In genomic region chr12:75922944-75923642, GRCh38 we compare ENCODE assay signal across 16 cellular contexts.
DNase-seq lines count a peak whose midpoint lies in the region; ATAC-seq and TF ChIP-seq lines count a peak whose summit lies in the region.
"Had no signal": no experiment of that assay in that cellular context is flagged by ENCODE, and none has a peak within 500 bp of the region (broad histone marks: within the 10 kb centered on the region; RNA-seq: fewer than 3 reads in every experiment).

No MANE protein-coding gene starts in this region.

- peak overlapping the region; percentile 48 for H3K27ac Mint-ChIP-seq in activated CD4-positive, alpha-beta memory T cell treated with anti-CD3 and anti-CD28 coated beads, Interleukin-2, amount 10 ng/mL, durations not matched to agents 7 days and 5 days
- no peak overlapping the region for H3K27ac Mint-ChIP-seq in activated CD4-positive, alpha-beta memory T cell treated with anti-CD3 and anti-CD28 coated beads for 36 hours
- peak overlapping the region; percentile 59 for H3K27ac Mint-ChIP-seq in activated naive CD8-positive, alpha-beta T cell treated with anti-CD3 and anti-CD28 coated beads, Interleukin-2, amount 50 U/mL, for 24 hours

- no peak overlapping the region for H3K4me3 ChIP-seq in colonic mucosa
- H3K4me3 ChIP-seq: MG63 had no signal

- DNase-seq in activated CD4-positive, alpha-beta memory T cell treated with anti-CD3 and anti-CD28 coated beads, Interleukin-2, amount 10 ng/mL, durations not matched to agents 7 days and 5 days: no peak
- DNase-seq in activated CD4-positive, alpha-beta memory T cell treated with anti-CD3 and anti-CD28 coated beads for 36 hours: no peak
- DNase-seq in NCI-H446 (lab: John Stamatoyannopoulos, UW) (peak; percentile 14 to 53), ureter (ENCODE audit: low spot score) (no peak), colonic mucosa (no peak), NCI-H1417 treated with DMSO at 0.1 percent for 48 hours (lab: John Stamatoyannopoulos, UW) (no peak)
- no peak for DNase-seq in activated naive CD8-positive, alpha-beta T cell treated with anti-CD3 and anti-CD28 coated beads, Interleukin-2, amount 50 U/mL, for 24 hours
- DNase-seq: C1 segment of cervical spinal cord, DND-41, HCEC 1CT, Karpas-422, MG63, NCI-H187 treated with DMSO at 0.1 percent for 48 hours, NCI-H510A, NCI-H82 had no signal

- no peaks in the 10 kb centered on the region for H3K36me3 ChIP-seq in colonic mucosa
- H3K36me3 ChIP-seq: MG63 had no signal

- no peak overlapping the region for H3K4me3 Mint-ChIP-seq in activated CD4-positive, alpha-beta memory T cell treated with anti-CD3 and anti-CD28 coated beads, Interleukin-2, amount 10 ng/mL, durations not matched to agents 7 days and 5 days
- no peak overlapping the region for H3K4me3 Mint-ChIP-seq in activated CD4-positive, alpha-beta memory T cell treated with anti-CD3 and anti-CD28 coated beads for 36 hours
- H3K4me3 Mint-ChIP-seq in activated naive CD8-positive, alpha-beta T cell treated with anti-CD3 and anti-CD28 coated beads, Interleukin-2, amount 50 U/mL, for 24 hours: no peak overlapping the region

- H3K9me3 ChIP-seq in colonic mucosa: no peaks in the 10 kb centered on the region

- H3K4me1 ChIP-seq in colonic mucosa: no peaks in the 10 kb centered on the region

- H3K27me3 Mint-ChIP-seq in activated CD4-positive, alpha-beta memory T cell treated with anti-CD3 and anti-CD28 coated beads, Interleukin-2, amount 10 ng/mL, durations not matched to agents 7 days and 5 days: no peaks in the 10 kb centered on the region
- peaks cover 7% of the 10 kb centered on the region for H3K27me3 Mint-ChIP-seq in activated CD4-positive, alpha-beta memory T cell treated with anti-CD3 and anti-CD28 coated beads for 36 hours
- H3K27me3 Mint-ChIP-seq in activated naive CD8-positive, alpha-beta T cell treated with anti-CD3 and anti-CD28 coated beads, Interleukin-2, amount 50 U/mL, for 24 hours: peaks cover 12% of the 10 kb centered on the region

- H3K27me3 ChIP-seq in colonic mucosa: no peaks in the 10 kb centered on the region
- H3K27me3 ChIP-seq: MG63 had no signal

- peaks cover 23% of the 10 kb centered on the region for H3K4me1 Mint-ChIP-seq in activated CD4-positive, alpha-beta memory T cell treated with anti-CD3 and anti-CD28 coated beads, Interleukin-2, amount 10 ng/mL, durations not matched to agents 7 days and 5 days
- peaks cover 5% of the 10 kb centered on the region for H3K4me1 Mint-ChIP-seq in activated CD4-positive, alpha-beta memory T cell treated with anti-CD3 and anti-CD28 coated beads for 36 hours (ENCODE audit: low read depth)
- peaks cover 16% of the 10 kb centered on the region for H3K4me1 Mint-ChIP-seq in activated naive CD8-positive, alpha-beta T cell treated with anti-CD3 and anti-CD28 coated beads, Interleukin-2, amount 50 U/mL, for 24 hours

- H3K27ac ChIP-seq in VCaP (peak overlapping the region; percentile 91), colonic mucosa (no peak overlapping the region)

- H3K9me3 Mint-ChIP-seq in activated CD4-positive, alpha-beta memory T cell treated with anti-CD3 and anti-CD28 coated beads, Interleukin-2, amount 10 ng/mL, durations not matched to agents 7 days and 5 days: peaks cover 34% of the 10 kb centered on the region
- H3K9me3 Mint-ChIP-seq in activated CD4-positive, alpha-beta memory T cell treated with anti-CD3 and anti-CD28 coated beads for 36 hours: peaks cover 28% of the 10 kb centered on the region
- H3K9me3 Mint-ChIP-seq in activated naive CD8-positive, alpha-beta T cell treated with anti-CD3 and anti-CD28 coated beads, Interleukin-2, amount 50 U/mL, for 24 hours: peaks cover 40% of the 10 kb centered on the region

- intact Hi-C loops in activated CD4-positive, alpha-beta memory T cell treated with anti-CD3 and anti-CD28 coated beads for 36 hours (cut with micrococcal nuclease): no loop called here
- intact Hi-C loops in colonic mucosa (cut with DNase I): no loop called here

- no peak for ATAC-seq in activated naive CD8-positive, alpha-beta T cell treated with anti-CD3 and anti-CD28 coated beads, Interleukin-2, amount 50 U/mL, for 24 hours

- CTCF ChIA-PET in activated CD4-positive, alpha-beta memory T cell treated with anti-CD3 and anti-CD28 coated beads, Interleukin-2, amount 10 ng/mL, durations not matched to agents 7 days and 5 days (lab: Charles Lee): interaction anchor here (1.3 to 3.6 kb wide), 6 partner anchors 11 to 114 kb away, joined by 5 to 12 read pairs (median 6); partner anchors contain the start of gene PHLDA1
- CTCF ChIA-PET in activated CD4-positive, alpha-beta memory T cell treated with anti-CD3 and anti-CD28 coated beads for 36 hours (lab: Charles Lee): interaction anchor here (0.7 to 1.3 kb wide), 2 partner anchors 98 to 396 kb away, joined by 3 to 5 read pairs; no protein-coding TSS in a partner anchor

- peaks cover 33% of the 10 kb centered on the region for H3K36me3 Mint-ChIP-seq in activated CD4-positive, alpha-beta memory T cell treated with anti-CD3 and anti-CD28 coated beads, Interleukin-2, amount 10 ng/mL, durations not matched to agents 7 days and 5 days (ENCODE audit: low read depth)
- H3K36me3 Mint-ChIP-seq in activated CD4-positive, alpha-beta memory T cell treated with anti-CD3 and anti-CD28 coated beads for 36 hours: peaks cover 10% of the 10 kb centered on the region
- H3K36me3 Mint-ChIP-seq in activated naive CD8-positive, alpha-beta T cell treated with anti-CD3 and anti-CD28 coated beads, Interleukin-2, amount 50 U/mL, for 24 hours (ENCODE audit: low read depth): peaks cover 16% of the 10 kb centered on the region

- POLR2A ChIA-PET in activated CD4-positive, alpha-beta memory T cell treated with anti-CD3 and anti-CD28 coated beads, Interleukin-2, amount 10 ng/mL, durations not matched to agents 7 days and 5 days (lab: Charles Lee): interaction anchor here (0.7 to 5.4 kb wide), 7 partner anchors 11 to 108 kb away, joined by 3 to 34 read pairs (median 5); partner anchors contain the start of gene PHLDA1
- POLR2A ChIA-PET in activated CD4-positive, alpha-beta memory T cell treated with anti-CD3 and anti-CD28 coated beads for 36 hours (lab: Charles Lee): interaction anchor here (1.0 kb wide), 1 partner anchor 10 kb away, joined by 4 read pairs; no protein-coding TSS in a partner anchor

- TF ChIP-seq CTCF in VCaP (conservative IDR thresholded peaks at IDR 0.05) (no peak), colonic mucosa (IDR thresholded peaks at IDR 0.05) (no peak)

- no peak overlapping the region for H3K9ac ChIP-seq in colonic mucosa (ENCODE audit: low read depth in 2 of 2, low read length in 2 of 2)

Comparison
In these comparisons a context has a peak if more than half of its experiments do, and no peak if none do; other contexts are left out.
1. DNase-seq: peak in NCI-H446 (2 of 2); none in activated CD4-positive, alpha-beta memory T cell treated with anti-CD3 and anti-CD28 coated beads, Interleukin-2, amount 10 ng/mL, durations not matched to agents 7 days and 5 days (single experiment), activated CD4-positive, alpha-beta memory T cell treated with anti-CD3 and anti-CD28 coated beads for 36 hours (single experiment), activated naive CD8-positive, alpha-beta T cell treated with anti-CD3 and anti-CD28 coated beads, Interleukin-2, amount 50 U/mL, for 24 hours (single experiment), ureter (single experiment), colonic mucosa (single experiment) and NCI-H1417 treated with DMSO at 0.1 percent for 48 hours (single experiment).